17 cellular contexts compared by ENCODE assay signal in genomic region chrX:135213200-135213844, GRCh38. TPM values are rescaled to one million over a fixed set of nuclear protein-coding genes. Genes with fewer than 3 reads are reported as not detected.
DNase-seq lines count a peak whose midpoint lies in the region; ATAC-seq lines count a peak whose summit lies in the region.
"Had no signal": no experiment of that assay in that cellular context is flagged by ENCODE, and none has a peak within 500 bp of the region (broad histone marks: within the 10 kb centered on the region; RNA-seq: fewer than 3 reads in every experiment).

No MANE protein-coding gene starts in this region.

- H3K4me1 Mint-ChIP-seq in activated T-cell treated with anti-CD3 and anti-CD28 coated beads, Interleukin-2, amount 50 U/mL, for 72 hours (ENCODE audit: low read depth), result peaks cover 33% of the 10 kb centered on the region
- H3K4me1 Mint-ChIP-seq: neural progenitor cell had no signal

- DNase-seq in activated T-cell treated with anti-CD3 and anti-CD28 coated beads, Interleukin-2, amount 50 U/mL, for 72 hours, result peak; percentile 40 to 58
- DNase-seq in stimulated activated CD4-positive, alpha-beta T cell treated with anti-CD3 and anti-CD28 coated beads, Interleukin-2, amount 100 ng/mL, for 48 hours, result peak; percentile 23 to 29
- DNase-seq in T-helper 9 cell (no peak), HAP-1 (ENCODE audit: low spot score in 2 of 2) (no peak)
- no peak for DNase-seq in effector CD4-positive, alpha-beta T cell
- DNase-seq: cerebellar nuclear complex, DMS153, NCI-H774, SW 1271 had no signal

- H3K9me3 ChIP-seq in HAP-1, result no peaks in the 10 kb centered on the region
- H3K9me3 ChIP-seq: right atrium auricular region, suprapubic skin had no signal

- in situ Hi-C loops in HAP-1 (cut with MboI; ENCODE audit: low sequenced_read_pairs), result loop anchor here (25.0 kb wide), 1 partner anchor 374 kb away; no protein-coding TSS in a partner anchor

- peaks cover 38% of the 10 kb centered on the region for H3K27me3 Mint-ChIP-seq in activated T-cell treated with anti-CD3 and anti-CD28 coated beads, Interleukin-2, amount 50 U/mL, for 72 hours (ENCODE audit: low read depth)

- no peaks in the 10 kb centered on the region for H3K9me3 Mint-ChIP-seq in activated T-cell treated with anti-CD3 and anti-CD28 coated beads, Interleukin-2, amount 50 U/mL, for 72 hours
- H3K9me3 Mint-ChIP-seq: neural progenitor cell had no signal

- ATAC-seq in GM18858 (IDR thresholded peaks at IDR 0.05; ENCODE audit: unreplicated experiment), result peak; percentile 57
- peak; percentile 80 for ATAC-seq in HG02938 (IDR thresholded peaks at IDR 0.05; ENCODE audit: unreplicated experiment)
- ATAC-seq in activated T-cell treated with anti-CD3 and anti-CD28 coated beads, Interleukin-2, amount 50 U/mL, for 72 hours (replicated peaks in 1 of 2), result peak; percentile 91

- H3K4me1 ChIP-seq in HAP-1, result no peaks in the 10 kb centered on the region
- H3K4me1 ChIP-seq: neural progenitor cell, right atrium auricular region, suprapubic skin had no signal

- H3K4me3 ChIP-seq in HAP-1, result no peak overlapping the region
- H3K4me3 ChIP-seq: neural progenitor cell, right atrium auricular region, suprapubic skin had no signal

- H3K4me3 Mint-ChIP-seq in activated T-cell treated with anti-CD3 and anti-CD28 coated beads, Interleukin-2, amount 50 U/mL, for 72 hours, result peak overlapping the region; percentile 34 to 80
- H3K4me3 Mint-ChIP-seq: neural progenitor cell had no signal

- no peaks in the 10 kb centered on the region for H3K27me3 ChIP-seq in HAP-1 (ENCODE audit: low read depth)
- H3K27me3 ChIP-seq: neural progenitor cell, right atrium auricular region, suprapubic skin had no signal

- H3K36me3 ChIP-seq in HAP-1 (replicated peaks), result no peaks in the 10 kb centered on the region
- H3K36me3 ChIP-seq: neural progenitor cell, right atrium auricular region, suprapubic skin had no signal

- no peaks in the 10 kb centered on the region for H3K36me3 Mint-ChIP-seq in activated T-cell treated with anti-CD3 and anti-CD28 coated beads, Interleukin-2, amount 50 U/mL, for 72 hours (ENCODE audit: insufficient read depth in 2 of 2)
- H3K36me3 Mint-ChIP-seq: neural progenitor cell had no signal

- peak overlapping the region; percentile 89 for H3K27ac Mint-ChIP-seq in activated T-cell treated with anti-CD3 and anti-CD28 coated beads, Interleukin-2, amount 50 U/mL, for 72 hours
- H3K27ac Mint-ChIP-seq: neural progenitor cell had no signal

RNA-seq across cellular contexts. Expression of gene ETDA, which starts 38.5 kb away (rescaled TPM):
- total RNA-seq in activated T-cell treated with anti-CD3 and anti-CD28 coated beads, Interleukin-2, amount 50 U/mL, for 72 hours, result not detected
- total RNA-seq: HT-29, M059J, right atrium auricular region, RPMI7951, suprapubic skin had no signal

RNA-seq across cellular contexts. Expression of gene CT55, which starts 42.1 kb away (rescaled TPM):
- total RNA-seq in activated T-cell treated with anti-CD3 and anti-CD28 coated beads, Interleukin-2, amount 50 U/mL, for 72 hours, result not detected
- total RNA-seq: HT-29, right atrium auricular region, RPMI7951, suprapubic skin had no signal

Comparison
In these comparisons a context has a peak if more than half of its experiments do, and no peak if none do; other contexts are left out.
1. DNase-seq: peak in activated T-cell treated with anti-CD3 and anti-CD28 coated beads, Interleukin-2, amount 50 U/mL, for 72 hours (2 of 2) and stimulated activated CD4-positive, alpha-beta T cell treated with anti-CD3 and anti-CD28 coated beads, Interleukin-2, amount 100 ng/mL, for 48 hours (2 of 2); none in T-helper 9 cell (single experiment), effector CD4-positive, alpha-beta T cell (single experiment) and HAP-1 (0 of 2).
2. Peak in every context shown above with its lines, with median percentiles within 50 percentile points of each other: ATAC-seq.